ENCODE assay signal across 24 cellular contexts in genomic region chr10:69831231-69831855, GRCh38. TPM values are rescaled to one million over a fixed set of nuclear protein-coding genes. Genes with fewer than 3 reads are reported as not detected.
A peak's percentile ranks its signal among the peaks of the same experiment; 100 is the strongest.
DNase-seq lines count a peak whose midpoint lies in the region; ATAC-seq and TF ChIP-seq lines count a peak whose summit lies in the region.
"Had no signal": no experiment of that assay in that cellular context is flagged by ENCODE, and none has a peak within 500 bp of the region (broad histone marks: within the 10 kb centered on the region; RNA-seq: fewer than 3 reads in every experiment).

No MANE protein-coding gene starts in this region.

- no peak overlapping the region for H3K9ac ChIP-seq in SK-N-SH

- H2AFZ ChIP-seq in SK-N-SH (ENCODE audit: low read depth) = no peak overlapping the region

- no peaks in the 10 kb centered on the region for H3K9me2 ChIP-seq in SK-N-SH

- H4K20me1 ChIP-seq in SK-N-SH (ENCODE audit: insufficient read depth) = no peaks in the 10 kb centered on the region

- ATAC-seq in HG02610 (IDR thresholded peaks at IDR 0.05; ENCODE audit: unreplicated experiment) = no peak
- ATAC-seq: HepG2; left colon; naive thymus-derived CD4-positive, alpha-beta T cell; right cardiac atrium had no signal

- no peaks in the 10 kb centered on the region for H3K27me3 ChIP-seq in SK-N-SH (ENCODE audit: insufficient read depth)
- H3K27me3 ChIP-seq in A673 (replicated peaks; ENCODE audit: insufficient read depth, low read depth, low read length, poor library complexity) = no peaks in the 10 kb centered on the region
- H3K27me3 ChIP-seq: transverse colon had no signal

- no peak for TF ChIP-seq RAD21 in SK-N-SH (IDR thresholded peaks at IDR 0.05; ENCODE audit: low read length)

- H3K4me3 Mint-ChIP-seq in activated naive CD8-positive, alpha-beta T cell treated with anti-CD3 and anti-CD28 coated beads for 36 hours = no peak overlapping the region
- H3K4me3 Mint-ChIP-seq: activated B cell treated with CpG ODN at 0.5 μM for 24 hours; activated CD4-positive, alpha-beta memory T cell treated with anti-CD3 and anti-CD28 coated beads for 36 hours; CD4-positive, alpha-beta memory T cell; memory B cell; naive thymus-derived CD4-positive, alpha-beta T cell; T-helper 2 cell treated with Interferon-gamma antibody and Interleukin-4, amounts not matched to agents 5 μg/mL and 100 μg/mL, for 36 hours had no signal

- intact Hi-C loops in A673 (cut with micrococcal nuclease; ENCODE audit: unreplicated experiment) = no loop called here

- peak; percentile 41 for DNase-seq in AG10803 (ENCODE audit: low read depth)
- peak; percentile 48 for DNase-seq in HT1080 (ENCODE audit: low read depth)
- no peak for DNase-seq in SK-N-SH
- peak; percentile 61 for DNase-seq in kidney glomerular epithelial cell (lab: John Stamatoyannopoulos, UW)
- no peak for DNase-seq in A673 (ENCODE audit: low spot score)
- DNase-seq in activated naive CD8-positive, alpha-beta T cell treated with anti-CD3 and anti-CD28 coated beads for 36 hours = no peak
- no peak for DNase-seq in DMS153 treated with DMSO at 0.1 percent for 48 hours (lab: John Stamatoyannopoulos, UW; ENCODE audit: unreplicated experiment)
- DNase-seq: activated B cell treated with CpG ODN at 0.5 μM for 24 hours; activated CD4-positive, alpha-beta memory T cell treated with anti-CD3 and anti-CD28 coated beads for 36 hours; CD4-positive, alpha-beta memory T cell; DMS 273 treated with DMSO at 0.1 percent for 48 hours; left colon; naive thymus-derived CD4-positive, alpha-beta T cell; NCI-H1436 treated with DMSO at 0.1 percent for 48 hours; NCI-H510A; NK-92 treated with Interleukin-12 subunit alpha and Interleukin-12 subunit beta, amount 100 ng/mL, for 24 hours; right cardiac atrium; stomach; transverse colon had no signal

- H3K27me3 Mint-ChIP-seq in activated naive CD8-positive, alpha-beta T cell treated with anti-CD3 and anti-CD28 coated beads for 36 hours = peaks cover 15% of the 10 kb centered on the region

- H3K36me3 ChIP-seq in SK-N-SH (replicated peaks in 1 of 2; ENCODE audit: control insufficient read depth in 1 of 2, insufficient read depth in 2 of 2, low read length in 1 of 2) (no peaks in the 10 kb centered on the region), A673 (ENCODE audit: insufficient read depth, low read length, poor library complexity, severe bottlenecking) (no peaks in the 10 kb centered on the region)
- H3K36me3 ChIP-seq: stomach, transverse colon had no signal

- peaks cover 4% of the 10 kb centered on the region for H3F3A ChIP-seq in SK-N-SH (replicated peaks; ENCODE audit: insufficient read depth)

- WGBS in SK-N-SH (ENCODE audit: low lambda C conversion rate) = 58% methylated on average over 5 of the region's 5 CpGs

- peak overlapping the region; percentile 55 for H3K4me2 ChIP-seq in SK-N-SH

- TF ChIP-seq EP300 in SK-N-SH (IDR thresholded peaks at IDR 0.05; ENCODE audit: borderline replicate concordance in 1 of 2, low read depth in 1 of 2, low read length in 1 of 2) = no peak

- BruUV-seq in A673 (replicated peaks; lab: Mats Ljungman, UMichigan) = no TSS peak

- H3K79me2 ChIP-seq in SK-N-SH (ENCODE audit: insufficient read depth) = no peaks in the 10 kb centered on the region

- POLR2A ChIA-PET in SK-N-SH (lab: Yijun Ruan, JAX) = no interaction called here
- POLR2A ChIA-PET in A673 (lab: Charles Lee; ENCODE audit: low non-redundant PET) = no interaction called here

- H3K4me1 ChIP-seq in SK-N-SH (ENCODE audit: control insufficient read depth in 1 of 2, insufficient read depth in 2 of 2, low read depth in 1 of 2, low read length in 1 of 2) (peaks cover 10 to 11% of the 10 kb centered on the region in 2 experiments; a peak in 2 of 4 replicates), A673 (ENCODE audit: insufficient read depth, low read length, poor library complexity, severe bottlenecking) (no peaks in the 10 kb centered on the region)
- H3K4me1 ChIP-seq: transverse colon had no signal

- H3K27ac Mint-ChIP-seq in activated naive CD8-positive, alpha-beta T cell treated with anti-CD3 and anti-CD28 coated beads for 36 hours = no peak overlapping the region
- H3K27ac Mint-ChIP-seq: activated B cell treated with CpG ODN at 0.5 μM for 24 hours; activated CD4-positive, alpha-beta memory T cell treated with anti-CD3 and anti-CD28 coated beads for 36 hours; CD4-positive, alpha-beta memory T cell; memory B cell; naive thymus-derived CD4-positive, alpha-beta T cell; T-helper 2 cell treated with Interferon-gamma antibody and Interleukin-4, amounts not matched to agents 5 μg/mL and 100 μg/mL, for 36 hours had no signal

- TF ChIP-seq CTCF in AG10803 (conservative IDR thresholded peaks at IDR 0.05; ENCODE audit: low read length) (no peak), SK-N-SH (IDR thresholded peaks at IDR 0.05) (no peak), A673 (conservative IDR thresholded peaks at IDR 0.05; ENCODE audit: low read depth, low read length) (no peak)

- H3K36me3 Mint-ChIP-seq in activated naive CD8-positive, alpha-beta T cell treated with anti-CD3 and anti-CD28 coated beads for 36 hours = no peaks in the 10 kb centered on the region
- H3K36me3 Mint-ChIP-seq: activated CD4-positive, alpha-beta memory T cell treated with anti-CD3 and anti-CD28 coated beads for 36 hours; CD4-positive, alpha-beta memory T cell; memory B cell; naive thymus-derived CD4-positive, alpha-beta T cell had no signal

- no peaks in the 10 kb centered on the region for H3K9me3 Mint-ChIP-seq in activated naive CD8-positive, alpha-beta T cell treated with anti-CD3 and anti-CD28 coated beads for 36 hours
- H3K9me3 Mint-ChIP-seq: activated B cell treated with CpG ODN at 0.5 μM for 24 hours; activated CD4-positive, alpha-beta memory T cell treated with anti-CD3 and anti-CD28 coated beads for 36 hours; CD4-positive, alpha-beta memory T cell; memory B cell; naive thymus-derived CD4-positive, alpha-beta T cell; T-helper 2 cell treated with Interferon-gamma antibody and Interleukin-4, amounts not matched to agents 5 μg/mL and 100 μg/mL, for 36 hours had no signal

- H3K4me1 Mint-ChIP-seq in activated naive CD8-positive, alpha-beta T cell treated with anti-CD3 and anti-CD28 coated beads for 36 hours = peaks cover 5% of the 10 kb centered on the region
- H3K4me1 Mint-ChIP-seq: CD4-positive, alpha-beta memory T cell; memory B cell had no signal

- H3K9me3 ChIP-seq in SK-N-SH (no peaks in the 10 kb centered on the region), A673 (ENCODE audit: low read depth, low read length, poor library complexity, severe bottlenecking) (no peaks in the 10 kb centered on the region)
- H3K9me3 ChIP-seq: stomach, transverse colon had no signal

- CTCF ChIA-PET in SK-N-SH (lab: Yijun Ruan, JAX) = no interaction called here
- CTCF ChIA-PET in A673 (lab: Charles Lee) = no interaction called here

- no peak overlapping the region for H3K4me3 ChIP-seq in AG10803 (ENCODE audit: low read length)
- no peak overlapping the region for H3K4me3 ChIP-seq in SK-N-SH (ENCODE audit: low read depth in 2 of 2, low read length in 1 of 2)
- H3K4me3 ChIP-seq in A673 (ENCODE audit: low read depth, low read length, poor library complexity, severe bottlenecking) = no peak overlapping the region
- H3K4me3 ChIP-seq: SK-N-MC, stomach, transverse colon had no signal

- H3K27ac ChIP-seq in SK-N-SH (ENCODE audit: low read depth in 2 of 2, low read length in 1 of 2) = peak overlapping the region in 1 of 2 experiments; percentile 0; a peak in 1 of 4 replicates
- H3K27ac ChIP-seq in A673 (ENCODE audit: low read depth, low read length, poor library complexity, severe bottlenecking) = no peak overlapping the region
- H3K27ac ChIP-seq: SK-N-MC, stomach, transverse colon had no signal

TF ChIP-seq in SK-N-SH, 30 proteins besides CTCF, POLR2A, EP300 and RAD21:
- TF ChIP-seq RFX5 (IDR thresholded peaks at IDR 0.05; ENCODE audit: low read length) (no peak), CHD2 (IDR thresholded peaks at IDR 0.05; ENCODE audit: low read length, partially characterized antibody) (no peak)
TF ChIP-seq in SK-N-SH: peak in this region for 0.

RNA-seq across cellular contexts. Expression of gene COL13A1, which starts 29.6 kb away (rescaled TPM):
- total RNA-seq in HT1080 (2014; rRNA removed; shearing (Covaris generic)) = 105 and 114 TPM in 2 replicates
- 160 and 191 TPM in 2 replicates for polyA plus RNA-seq in HT1080 (2015; cell fraction: cytosol; rRNA removed)
- polyA plus RNA-seq in HT1080 (2015; cell fraction: nucleus; rRNA removed) = 525 and 611 TPM in 2 replicates
- polyA plus RNA-seq in SK-N-SH (2012; rRNA removed) = 21.0 and 26.7 TPM in 2 replicates
- polyA plus RNA-seq in SK-N-SH (2012; cell fraction: cytosol; rRNA removed) = 17.1 and 23.2 TPM in 2 replicates
- polyA plus RNA-seq in SK-N-SH (2012; cell fraction: nucleus; rRNA removed) = 37.4 and 37.6 TPM in 2 replicates
- 2.0 and 3.0 TPM in 2 replicates for total RNA-seq in A673 (2021)
- not detected for total RNA-seq in activated naive CD8-positive, alpha-beta T cell treated with anti-CD3 and anti-CD28 coated beads for 36 hours
- total RNA-seq: activated B cell treated with CpG ODN at 0.5 μM for 24 hours; activated CD4-positive, alpha-beta memory T cell treated with anti-CD3 and anti-CD28 coated beads for 36 hours; CD4-positive, alpha-beta memory T cell; HepG2 had no signal
- polyA plus RNA-seq: CD4-positive, alpha-beta memory T cell; naive thymus-derived CD4-positive, alpha-beta T cell had no signal

Comparison
In these comparisons a context has a peak if more than half of its experiments do, and no peak if none do; other contexts are left out.
1. DNase-seq: peak in AG10803 (single experiment), HT1080 (single experiment) and kidney glomerular epithelial cell (single experiment); none in SK-N-SH (single experiment), A673 (single experiment), activated naive CD8-positive, alpha-beta T cell treated with anti-CD3 and anti-CD28 coated beads for 36 hours (single experiment) and DMS153 treated with DMSO at 0.1 percent for 48 hours (single experiment).
2. RNA of gene COL13A1, which starts 29.6 kb away (total RNA-seq): 105 to 114 TPM in HT1080; 2.0 to 3.0 TPM in A673 and not detected in activated naive CD8-positive, alpha-beta T cell treated with anti-CD3 and anti-CD28 coated beads for 36 hours; every median in the first group is over 10 times any median in the second.